In genomic region chr1:93672477-93673158, GRCh38 we compare ENCODE assay signal across 12 cellular contexts. TPM values are rescaled to one million over a fixed set of nuclear protein-coding genes. Genes with fewer than 3 reads are reported as not detected.
A peak's percentile ranks its signal among the peaks of the same experiment; 100 is the strongest.
DNase-seq lines count a peak whose midpoint lies in the region; ATAC-seq and TF ChIP-seq lines count a peak whose summit lies in the region.
"Had no signal": no experiment of that assay in that cellular context is flagged by ENCODE, and none has a peak within 500 bp of the region (broad histone marks: within the 10 kb centered on the region; RNA-seq: fewer than 3 reads in every experiment).

No MANE protein-coding gene starts in this region.

- H3K4me3 ChIP-seq in thyroid gland (replicated peaks in 1 of 3), result no peak overlapping the region

- TF ChIP-seq POLR2A in thyroid gland (IDR thresholded peaks at IDR 0.05), result no peak

- no peak for ATAC-seq in HG03108 (IDR thresholded peaks at IDR 0.05; ENCODE audit: unreplicated experiment)
- ATAC-seq: activated CD8-positive, alpha-beta T cell treated with anti-CD3 and anti-CD28 coated beads for 36 hours; stimulated activated naive CD8-positive, alpha-beta T cell treated with anti-CD3 and anti-CD28 coated beads, Interleukin-15, amount 100 ng/mL, for 72 hours had no signal

- TF ChIP-seq RAD21 in Ishikawa (IDR thresholded peaks at IDR 0.05; ENCODE audit: low read depth), result no peak

- DNase-seq in caudate nucleus (lab: John Stamatoyannopoulos, UW), result no peak
- no peak for DNase-seq in mesothelial cell of epicardium (ENCODE audit: low spot score in 2 of 2, unreplicated experiment in 2 of 2)
- DNase-seq in thyroid gland, result peak; percentile 75 to 78
- DNase-seq in SW480 (ENCODE audit: low spot score), result no peak
- no peak for DNase-seq in superior temporal gyrus (ENCODE audit: extremely low spot score)
- DNase-seq: activated CD8-positive, alpha-beta T cell treated with anti-CD3 and anti-CD28 coated beads for 36 hours; activated effector memory CD4-positive, alpha-beta T cell treated with Interleukin-2 at 50 U/mL for 16 hours; NCI-H510A; stimulated activated naive CD8-positive, alpha-beta T cell treated with anti-CD3 and anti-CD28 coated beads, Interleukin-15, amount 100 ng/mL, for 72 hours had no signal

- intact Hi-C loops in thyroid gland (cut with DNase I), result no loop called here

- peaks cover 59% of the 10 kb centered on the region for H3K4me1 Mint-ChIP-seq in mesothelial cell of epicardium
- H3K4me1 Mint-ChIP-seq: stimulated activated naive CD8-positive, alpha-beta T cell treated with anti-CD3 and anti-CD28 coated beads, Interleukin-15, amount 100 ng/mL, for 72 hours had no signal

- no peaks in the 10 kb centered on the region for H3K36me3 Mint-ChIP-seq in mesothelial cell of epicardium

- TF ChIP-seq CTCF in mesothelial cell of epicardium (IDR thresholded peaks at IDR 0.05; ENCODE audit: unreplicated experiment) (no peak), thyroid gland (IDR thresholded peaks at IDR 0.05) (no peak)

- 42 to 61% methylated on average over 5 of the region's 5 CpGs for WGBS in thyroid gland, 2 donors

- H3K4me1 ChIP-seq in thyroid gland, result peaks cover 46 to 83% of the 10 kb centered on the region in 2 donors

- peak overlapping the region; percentile 46 for H3K27ac ChIP-seq in caudate nucleus (ENCODE audit: low read depth, low read length)
- peak overlapping the region; percentile 60 to 76 (median 64) for H3K27ac ChIP-seq in thyroid gland

- H3K27me3 Mint-ChIP-seq in mesothelial cell of epicardium (ENCODE audit: low read depth), result peaks cover 11% of the 10 kb centered on the region

- no peaks in the 10 kb centered on the region for H3K9me3 Mint-ChIP-seq in mesothelial cell of epicardium
- H3K9me3 Mint-ChIP-seq: activated CD8-positive, alpha-beta T cell treated with anti-CD3 and anti-CD28 coated beads for 36 hours; stimulated activated naive CD8-positive, alpha-beta T cell treated with anti-CD3 and anti-CD28 coated beads, Interleukin-15, amount 100 ng/mL, for 72 hours had no signal

- no peaks in the 10 kb centered on the region for H3K36me3 ChIP-seq in thyroid gland

- peak overlapping the region; percentile 70 for H3K27ac Mint-ChIP-seq in mesothelial cell of epicardium
- H3K27ac Mint-ChIP-seq: activated CD8-positive, alpha-beta T cell treated with anti-CD3 and anti-CD28 coated beads for 36 hours; progenitor cell of endocrine pancreas; stimulated activated naive CD8-positive, alpha-beta T cell treated with anti-CD3 and anti-CD28 coated beads, Interleukin-15, amount 100 ng/mL, for 72 hours had no signal

- H3K9me3 ChIP-seq in thyroid gland, result no peaks in the 10 kb centered on the region

- no peak overlapping the region for H3K4me3 Mint-ChIP-seq in mesothelial cell of epicardium
- H3K4me3 Mint-ChIP-seq: activated CD8-positive, alpha-beta T cell treated with anti-CD3 and anti-CD28 coated beads for 36 hours; stimulated activated naive CD8-positive, alpha-beta T cell treated with anti-CD3 and anti-CD28 coated beads, Interleukin-15, amount 100 ng/mL, for 72 hours had no signal

- peak; percentile 49; the same call in 1 of the 2 replicates for TF ChIP-seq EP300 in Ishikawa (IDR thresholded peaks at IDR 0.05; ENCODE audit: borderline replicate concordance)

- no peaks in the 10 kb centered on the region for H3K27me3 ChIP-seq in thyroid gland

TF ChIP-seq in Ishikawa, 13 proteins besides CTCF, POLR2A, EP300 and RAD21:
- TF ChIP-seq NFIC (IDR thresholded peaks at IDR 0.05) (peak; percentile 50; the same call in 1 of the 2 replicates), TEAD4 (IDR thresholded peaks at IDR 0.05) (peak; percentile 81), TCF12 (IDR thresholded peaks at IDR 0.05; ENCODE audit: low read depth) (0 out of 2 replicates have a peak, but pooled peaks have one; percentile 33), FOXM1 (IDR thresholded peaks at IDR 0.05; ENCODE audit: borderline replicate concordance, low read depth) (no peak)
TF ChIP-seq in Ishikawa: peak in this region for 3.

RNA-seq across cellular contexts. Expression of gene BCAR3, which starts 9.0 kb away (rescaled TPM):
- 9.0 to 9.2 TPM (median 9.1 TPM) in 3 replicates for total RNA-seq in mesothelial cell of epicardium
- 10 to 100 TPM; 29.6 to 46.7 (median 37.0) TPM for total RNA-seq in thyroid gland

Comparison
In these comparisons a context has a peak if more than half of its experiments do, and no peak if none do; other contexts are left out.
1. DNase-seq: peak in thyroid gland (2 of 2); none in caudate nucleus (0 of 61), mesothelial cell of epicardium (0 of 2), SW480 (single experiment) and superior temporal gyrus (single experiment).